ENCODE assay signal across 21 cellular contexts in the genomic region with DNA sequence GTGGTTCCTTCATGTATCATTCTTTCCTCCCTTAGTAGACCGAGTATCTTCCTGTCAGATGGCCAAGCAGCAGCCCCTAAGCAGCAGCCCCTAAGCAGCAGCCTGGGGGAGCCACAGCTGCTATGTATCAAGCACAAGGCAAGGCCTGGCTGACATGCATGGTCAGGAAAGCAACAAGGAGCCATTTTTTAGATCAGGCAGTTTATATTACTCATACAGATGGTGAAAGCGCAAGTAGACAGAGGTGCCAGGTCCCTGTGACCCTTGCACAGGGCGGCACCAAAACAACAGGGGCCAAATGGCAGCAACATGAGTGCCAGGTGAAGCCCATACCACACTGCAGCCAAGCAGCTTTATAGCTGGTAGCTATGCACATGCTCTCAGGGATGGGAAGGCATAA.
"Had no signal": no experiment of that assay in that cellular context is flagged by ENCODE, and none has a peak within 500 bp of the region (broad histone marks: within the 10 kb centered on the region; RNA-seq: fewer than 3 reads in every experiment).

No MANE protein-coding gene starts in this region.

- DNase-seq: activated CD4-positive, alpha-beta memory T cell treated with anti-CD3 and anti-CD28 coated beads for 36 hours; activated CD4-positive, alpha-beta T cell treated with anti-CD3 and anti-CD28 coated beads for 1 hour; activated naive CD8-positive, alpha-beta T cell treated with anti-CD3 and anti-CD28 coated beads for 36 hours; aorta; dorsolateral prefrontal cortex; erythroblast; heart right ventricle; left lung; occipital lobe; stimulated activated CD4-positive, alpha-beta T cell treated with anti-CD3 and anti-CD28 coated beads, Interleukin-12 subunit alpha, Interleukin-12 subunit beta, amount 100 ng/mL, for 4 hours; stimulated activated CD4-positive, alpha-beta T cell treated with anti-CD3 and anti-CD28 coated beads, Interleukin-2, amount 100 ng/mL, for 24 hours; stomach; T-helper 1 cell; T1000; testis had no signal

- FAIRE-seq: urothelium cell line had no signal

- H3K4me1 ChIP-seq: gastroesophageal sphincter, heart right ventricle, left lung, right atrium auricular region, stomach, testis had no signal

- H3K36me3 Mint-ChIP-seq: activated CD4-positive, alpha-beta memory T cell treated with anti-CD3 and anti-CD28 coated beads for 36 hours; activated naive CD8-positive, alpha-beta T cell treated with anti-CD3 and anti-CD28 coated beads for 36 hours; natural killer cell treated with Interleukin-12 subunit alpha and Interleukin-12 subunit beta and Interleukin-15 and Interleukin-18, amount 100 ng/mL, for 72 hours had no signal

- H3K9me3 ChIP-seq: gastroesophageal sphincter, left lung, right atrium auricular region, stomach, testis had no signal

- H3K36me3 ChIP-seq: gastroesophageal sphincter, heart right ventricle, left lung, right atrium auricular region, stomach had no signal

- H3K27ac Mint-ChIP-seq: activated CD4-positive, alpha-beta memory T cell treated with anti-CD3 and anti-CD28 coated beads for 36 hours; activated naive CD8-positive, alpha-beta T cell treated with anti-CD3 and anti-CD28 coated beads for 36 hours; progenitor cell of endocrine pancreas had no signal

- H3K4me3 ChIP-seq: dorsolateral prefrontal cortex, gastroesophageal sphincter, heart right ventricle, left lung, right atrium auricular region, stomach, testis had no signal

- ATAC-seq: gastroesophageal sphincter; heart right ventricle; left lung; natural killer cell treated with Interleukin-12 subunit alpha and Interleukin-12 subunit beta and Interleukin-15 and Interleukin-18, amount 100 ng/mL, for 72 hours; SK-N-SH treated with all-trans-retinoic acid at 6 μM for 48 hours had no signal

- H3K4me1 Mint-ChIP-seq: activated naive CD8-positive, alpha-beta T cell treated with anti-CD3 and anti-CD28 coated beads for 36 hours had no signal

- H3K27me3 ChIP-seq: dorsolateral prefrontal cortex, gastroesophageal sphincter, heart right ventricle, left lung, right atrium auricular region, stomach, testis had no signal

- H3K9me3 Mint-ChIP-seq: activated naive CD8-positive, alpha-beta T cell treated with anti-CD3 and anti-CD28 coated beads for 36 hours; natural killer cell treated with Interleukin-12 subunit alpha and Interleukin-12 subunit beta and Interleukin-15 and Interleukin-18, amount 100 ng/mL, for 72 hours had no signal

- H3K27me3 Mint-ChIP-seq: activated CD4-positive, alpha-beta memory T cell treated with anti-CD3 and anti-CD28 coated beads for 36 hours; activated naive CD8-positive, alpha-beta T cell treated with anti-CD3 and anti-CD28 coated beads for 36 hours; natural killer cell treated with Interleukin-12 subunit alpha and Interleukin-12 subunit beta and Interleukin-15 and Interleukin-18, amount 100 ng/mL, for 72 hours; progenitor cell of endocrine pancreas had no signal

- H3K27ac ChIP-seq: dorsolateral prefrontal cortex, gastroesophageal sphincter, heart right ventricle, left lung, right atrium auricular region, stomach, testis had no signal

- H3K4me3 Mint-ChIP-seq: activated CD4-positive, alpha-beta memory T cell treated with anti-CD3 and anti-CD28 coated beads for 36 hours; activated naive CD8-positive, alpha-beta T cell treated with anti-CD3 and anti-CD28 coated beads for 36 hours; natural killer cell treated with Interleukin-12 subunit alpha and Interleukin-12 subunit beta and Interleukin-15 and Interleukin-18, amount 100 ng/mL, for 72 hours had no signal
